9 cellular contexts compared by ENCODE assay signal in the genomic region with DNA sequence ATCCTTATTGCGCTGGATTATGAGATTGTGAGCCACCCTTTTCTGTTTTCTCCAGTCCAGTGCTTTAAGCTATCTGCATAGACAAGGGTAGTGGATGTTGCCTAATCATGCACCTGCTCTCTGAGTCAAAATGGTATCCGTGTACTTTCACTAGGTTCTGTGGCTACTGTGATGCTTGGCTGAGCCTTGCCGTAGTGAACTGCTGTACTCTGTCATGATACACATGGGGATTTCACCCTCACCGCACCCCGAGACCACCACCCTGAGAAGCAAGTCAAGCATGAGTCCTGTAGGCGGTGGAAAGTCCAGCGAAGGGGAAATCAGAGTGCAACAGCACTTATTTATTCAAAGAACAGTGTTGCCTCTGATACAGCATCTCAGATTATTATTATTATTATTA. TPM values are rescaled to one million over a fixed set of nuclear protein-coding genes. Genes with fewer than 3 reads are reported as not detected.
DNase-seq lines count a peak whose midpoint lies in the region; ATAC-seq and TF ChIP-seq lines count a peak whose summit lies in the region.
"Had no signal": no experiment of that assay in that cellular context is flagged by ENCODE, and none has a peak within 500 bp of the region (broad histone marks: within the 10 kb centered on the region; RNA-seq: fewer than 3 reads in every experiment).

No MANE protein-coding gene starts in this region.

- no peaks in the 10 kb centered on the region for H3K9me3 Mint-ChIP-seq in memory B cell

- peaks cover 44% of the 10 kb centered on the region for H3K4me1 Mint-ChIP-seq in memory B cell

- no peak overlapping the region for H3K27ac Mint-ChIP-seq in memory B cell

- H3K4me3 Mint-ChIP-seq in memory B cell: peak overlapping the region; percentile 57

- no peak for TF ChIP-seq CTCF in coronary artery (IDR thresholded peaks at IDR 0.05)

- peak; percentile 70 to 89 for DNase-seq in memory B cell (ENCODE audit: low spot score in 2 of 2)
- no peak for DNase-seq in A172 (ENCODE audit: low spot score)
- DNase-seq in glomerular visceral epithelial cell (ENCODE audit: extremely low spot score): no peak
- DNase-seq in coronary artery (ENCODE audit: low spot score): no peak
- no peak for DNase-seq in inferior parietal cortex (ENCODE audit: extremely low spot score)
- DNase-seq: NCI-H345 had no signal

- no peaks in the 10 kb centered on the region for H3K27me3 Mint-ChIP-seq in memory B cell

- ATAC-seq in GM18858 (IDR thresholded peaks at IDR 0.05; ENCODE audit: unreplicated experiment) (peak; percentile 100), GM21447 (IDR thresholded peaks at IDR 0.05; ENCODE audit: unreplicated experiment) (peak; percentile 99), HG03432 (IDR thresholded peaks at IDR 0.05; ENCODE audit: unreplicated experiment) (peak; percentile 100), memory B cell (ENCODE audit: low read depth) (peak; percentile 88)

- H3K36me3 Mint-ChIP-seq in memory B cell: peaks cover 34% of the 10 kb centered on the region

- H3K27ac ChIP-seq in coronary artery: no peak overlapping the region

- no peak overlapping the region for H3K4me3 ChIP-seq in coronary artery

RNA-seq across cellular contexts. Expression of gene ARHGAP25, which starts 55.0 kb away (rescaled TPM):
- total RNA-seq in A172 (2014; rRNA removed; shearing (Covaris generic)): not detected in 2 replicates

Comparison
In these comparisons a context has a peak if more than half of its experiments do, and no peak if none do; other contexts are left out.
1. DNase-seq: peak in memory B cell (2 of 2); none in A172 (single experiment), glomerular visceral epithelial cell (single experiment), coronary artery (single experiment) and inferior parietal cortex (single experiment).
2. Peak in every context shown above with its lines, with median percentiles within 50 percentile points of each other: ATAC-seq.